Comparison of ENCODE assay signal across 14 cellular contexts in genomic region chr14:97723834-97724770, GRCh38.
DNase-seq lines count a peak whose midpoint lies in the region; ATAC-seq lines count a peak whose summit lies in the region.
"Had no signal": no experiment of that assay in that cellular context is flagged by ENCODE, and none has a peak within 500 bp of the region (broad histone marks: within the 10 kb centered on the region; RNA-seq: fewer than 3 reads in every experiment).

No MANE protein-coding gene starts in this region.

- ATAC-seq in stimulated activated naive CD8-positive, alpha-beta T cell treated with anti-CD3 and anti-CD28 coated beads, Interleukin-15, amount 100 ng/mL, for 72 hours, result peak; percentile 95
- no peak for ATAC-seq in GM19395 (IDR thresholded peaks at IDR 0.05; ENCODE audit: unreplicated experiment)

- H3K9me3 ChIP-seq in effector memory CD4-positive, alpha-beta T cell (ENCODE audit: control insufficient read depth, low read length), result no peaks in the 10 kb centered on the region

- H3K27ac ChIP-seq in effector memory CD4-positive, alpha-beta T cell (ENCODE audit: insufficient read depth, low read length, poor library complexity, severe bottlenecking), result peak overlapping the region; percentile 58
- H3K27ac ChIP-seq: tibial artery had no signal

- DNase-seq in activated gamma-delta T cell treated with Interleukin-2 at 50 U/mL for 16 hours (peak; percentile 44), activated gamma-delta T cell (lab: John Stamatoyannopoulos, UW) (no peak), GM19238 (ENCODE audit: insufficient read length, low spot score) (no peak), cerebellar nuclear complex (lab: John Stamatoyannopoulos, UW) (no peak)
- DNase-seq in activated CD4-positive, alpha-beta T cell treated with anti-CD3 and anti-CD28 coated beads, Interleukin-2, amount 50 U/mL, for 48 hours, result peak; percentile 28 to 40
- no peak for DNase-seq in effector memory CD4-positive, alpha-beta T cell
- peak; percentile 51 to 69 for DNase-seq in stimulated activated naive CD8-positive, alpha-beta T cell treated with anti-CD3 and anti-CD28 coated beads, Interleukin-15, amount 100 ng/mL, for 72 hours
- DNase-seq: erythroblast, mammary epithelial cell, NCI-H510A, SHP77 treated with DMSO at 0.1 percent for 48 hours, tibial artery had no signal

- H3K36me3 ChIP-seq in effector memory CD4-positive, alpha-beta T cell (ENCODE audit: control insufficient read depth, insufficient read depth, low read length), result no peaks in the 10 kb centered on the region
- H3K36me3 ChIP-seq: tibial artery had no signal

- peaks cover 34% of the 10 kb centered on the region for H3K4me1 ChIP-seq in effector memory CD4-positive, alpha-beta T cell (ENCODE audit: control insufficient read depth, insufficient read depth, low read length, poor library complexity, severe bottlenecking)
- H3K4me1 ChIP-seq: tibial artery had no signal

- no peaks in the 10 kb centered on the region for H3K27me3 Mint-ChIP-seq in stimulated activated naive CD8-positive, alpha-beta T cell treated with anti-CD3 and anti-CD28 coated beads, Interleukin-15, amount 100 ng/mL, for 72 hours

- H3K27me3 ChIP-seq in effector memory CD4-positive, alpha-beta T cell (replicated peaks; ENCODE audit: control insufficient read depth, insufficient read depth, low read length, poor library complexity, severe bottlenecking), result no peaks in the 10 kb centered on the region
- H3K27me3 ChIP-seq: tibial artery had no signal

- peak overlapping the region; percentile 27 for H3K4me3 ChIP-seq in effector memory CD4-positive, alpha-beta T cell (ENCODE audit: insufficient read depth, low read depth, low read length, poor library complexity, severe bottlenecking)
- H3K4me3 ChIP-seq: tibial artery had no signal

- peak overlapping the region; percentile 95 to 99 for H3K27ac Mint-ChIP-seq in stimulated activated naive CD8-positive, alpha-beta T cell treated with anti-CD3 and anti-CD28 coated beads, Interleukin-15, amount 100 ng/mL, for 72 hours
- H3K27ac Mint-ChIP-seq: progenitor cell of endocrine pancreas had no signal

- H3K9me3 Mint-ChIP-seq in stimulated activated naive CD8-positive, alpha-beta T cell treated with anti-CD3 and anti-CD28 coated beads, Interleukin-15, amount 100 ng/mL, for 72 hours, result peaks cover 6 to 7% of the 10 kb centered on the region in 2 donors

- peak overlapping the region; percentile 77 to 91 for H3K4me3 Mint-ChIP-seq in stimulated activated naive CD8-positive, alpha-beta T cell treated with anti-CD3 and anti-CD28 coated beads, Interleukin-15, amount 100 ng/mL, for 72 hours

- H3K4me1 Mint-ChIP-seq in stimulated activated naive CD8-positive, alpha-beta T cell treated with anti-CD3 and anti-CD28 coated beads, Interleukin-15, amount 100 ng/mL, for 72 hours, result peaks cover 78% of the 10 kb centered on the region

Comparison
In these comparisons a context has a peak if more than half of its experiments do, and no peak if none do; other contexts are left out.
1. DNase-seq: peak in activated gamma-delta T cell treated with Interleukin-2 at 50 U/mL for 16 hours (single experiment), activated CD4-positive, alpha-beta T cell treated with anti-CD3 and anti-CD28 coated beads, Interleukin-2, amount 50 U/mL, for 48 hours (2 of 2) and stimulated activated naive CD8-positive, alpha-beta T cell treated with anti-CD3 and anti-CD28 coated beads, Interleukin-15, amount 100 ng/mL, for 72 hours (2 of 2); none in activated gamma-delta T cell (single experiment), effector memory CD4-positive, alpha-beta T cell (0 of 3), GM19238 (single experiment) and cerebellar nuclear complex (0 of 2).